ENCODE assay signal across 8 cellular contexts in the genomic region with DNA sequence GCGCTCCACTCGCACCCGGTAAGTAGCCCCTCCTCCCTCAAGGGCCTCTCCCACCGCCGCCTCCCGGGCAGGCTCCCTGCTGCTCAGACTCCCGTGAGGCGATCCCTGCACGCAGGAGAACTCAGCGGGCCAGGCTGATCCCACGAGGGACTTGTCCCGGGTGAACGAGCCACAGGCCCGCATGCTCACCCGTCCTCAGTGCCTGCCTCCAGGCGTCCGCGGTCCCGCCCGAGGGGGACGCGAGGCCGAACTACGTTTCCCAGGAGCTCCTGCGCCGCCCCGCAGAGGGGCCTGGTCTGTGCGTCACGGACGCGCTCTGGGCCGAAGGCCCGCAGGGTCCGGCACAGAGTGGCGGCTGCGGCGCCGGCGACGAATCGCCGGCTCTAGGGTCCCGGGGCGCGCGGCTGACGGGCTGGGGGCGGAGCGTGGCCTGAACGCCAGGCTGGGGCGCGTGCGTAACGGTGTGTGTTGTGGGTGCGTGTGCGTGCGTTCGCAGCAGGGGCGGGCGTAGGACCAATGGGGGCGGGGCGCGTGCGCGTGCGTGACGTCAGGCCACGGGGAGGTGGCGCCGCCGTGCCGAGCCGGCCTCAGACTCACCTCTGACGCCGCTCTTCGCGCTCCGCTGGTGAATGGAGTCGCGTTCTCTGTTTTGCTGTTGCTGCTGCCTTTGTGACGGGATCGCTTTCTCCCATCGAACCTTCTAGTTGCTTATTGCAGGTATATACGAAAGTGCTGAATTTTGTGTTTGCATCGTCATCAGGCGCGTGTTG. TPM values are rescaled to one million over a fixed set of nuclear protein-coding genes. Genes with fewer than 3 reads are reported as not detected.
A peak's percentile ranks its signal among the peaks of the same experiment; 100 is the strongest.
DNase-seq lines count a peak whose midpoint lies in the region; ATAC-seq and TF ChIP-seq lines count a peak whose summit lies in the region.

TSS of gene ZNF10 (plus strand) at position 590 of the 770 bp plus-strand sequence. CDS start 13,866 bp downstream, outside the sequence.
TSS of gene ZNF891 (minus strand) at position 237 of the 770 bp plus-strand sequence. CDS start 8,356 bp downstream, outside the sequence.

- H3K27me3 ChIP-seq in H9 (ENCODE audit: insufficient read depth, low read length) (no peaks in the 10 kb centered on the region), MG63 (no peaks in the 10 kb centered on the region), SJCRH30 (no peaks in the 10 kb centered on the region), gastroesophageal sphincter (no peaks in the 10 kb centered on the region), neutrophil (no peaks in the 10 kb centered on the region)

- H3K9me3 ChIP-seq in H9 (ENCODE audit: control insufficient read depth, low read depth, low read length): peaks cover 37% of the 10 kb centered on the region
- peaks cover 32% of the 10 kb centered on the region for H3K9me3 ChIP-seq in MG63
- peaks cover 29% of the 10 kb centered on the region for H3K9me3 ChIP-seq in SJCRH30 (replicated peaks)
- H3K9me3 ChIP-seq in gastroesophageal sphincter: peaks cover 0 to 70% (median 0%) of the 10 kb centered on the region in 3 donors
- peaks cover 21% of the 10 kb centered on the region for H3K9me3 ChIP-seq in neutrophil

- H3K4ac ChIP-seq in H9 (ENCODE audit: low read depth, low read length): no peak within 1 kb of the TSS

- H3K79me2 ChIP-seq in H9 (ENCODE audit: insufficient read depth, low read length): peaks cover 3% of the 10 kb centered on the region; the same call in 1 of the 2 replicates

- peak; percentile 92 for DNase-seq in G401 (ENCODE audit: low spot score)
- DNase-seq in H9: peak; percentile 98
- DNase-seq in MG63: peak; percentile 82
- peak; percentile 95 for DNase-seq in SJCRH30
- peak; percentile 97 for DNase-seq in activated naive CD4-positive, alpha-beta T cell treated with anti-CD3 and anti-CD28 coated beads for 36 hours
- DNase-seq in substantia nigra (lab: John Stamatoyannopoulos, UW): peak; percentile 63 to 98 (median 93)

- no peak within 1 kb of the TSS for H2BK20ac ChIP-seq in H9 (ENCODE audit: low read depth, low read length, poor library complexity, severe bottlenecking)

- H3K23ac ChIP-seq in H9 (ENCODE audit: insufficient read length, low read depth, low read length): no peak within 1 kb of the TSS

- no peaks in the 10 kb centered on the region for H3K79me1 ChIP-seq in H9 (ENCODE audit: insufficient read depth, low read depth, low read length, poor library complexity, severe bottlenecking)

- H2BK12ac ChIP-seq in H9 (ENCODE audit: insufficient read length, low read depth, low read length): no peak within 1 kb of the TSS

- H3K27ac ChIP-seq in H9 (ENCODE audit: insufficient read length, low read depth, low read length): peak within 1 kb of the TSS; percentile 73
- peak within 1 kb of the TSS; percentile 66 for H3K27ac ChIP-seq in SJCRH30
- H3K27ac ChIP-seq in gastroesophageal sphincter: peak within 1 kb of the TSS; percentile 85 to 99 (median 98)
- H3K27ac ChIP-seq in neutrophil: peak within 1 kb of the TSS; percentile 97
- H3K27ac ChIP-seq in substantia nigra (ENCODE audit: low read depth, low read length, poor library complexity, severe bottlenecking): peak within 1 kb of the TSS; percentile 96

- peak; percentile 68 for TF ChIP-seq EP300 in gastroesophageal sphincter (IDR thresholded peaks at IDR 0.05)

- H3T11ph ChIP-seq in H9 (ENCODE audit: low read length): peak within 1 kb of the TSS; percentile 48

- H3K4me1 ChIP-seq in H9 (ENCODE audit: insufficient read depth, low read length): no peaks in the 10 kb centered on the region
- no peaks in the 10 kb centered on the region for H3K4me1 ChIP-seq in SJCRH30
- H3K4me1 ChIP-seq in gastroesophageal sphincter: peaks cover 0 to 13% (median 0%) of the 10 kb centered on the region in 3 donors
- H3K4me1 ChIP-seq in neutrophil (ENCODE audit: control insufficient read depth in 1 of 2, insufficient read depth in 1 of 2, low read depth in 1 of 2, low read length in 1 of 2): peaks cover 14 to 22% of the 10 kb centered on the region in 2 experiments

- H4K5ac ChIP-seq in H9 (ENCODE audit: insufficient read length, low read depth, low read length): peak within 1 kb of the TSS; percentile 69

- no peak within 1 kb of the TSS for H4K91ac ChIP-seq in H9 (ENCODE audit: insufficient read length, low read depth, low read length)

- peak within 1 kb of the TSS; percentile 93 for H3K4me3 Mint-ChIP-seq in H9
- peak within 1 kb of the TSS; percentile 97 for H3K4me3 Mint-ChIP-seq in activated naive CD4-positive, alpha-beta T cell treated with anti-CD3 and anti-CD28 coated beads for 36 hours

- H2AFZ ChIP-seq in H9 (ENCODE audit: low read length): no peak within 1 kb of the TSS

- peaks cover 8 to 11% of the 10 kb centered on the region in 2 experiments for H3K4me1 Mint-ChIP-seq in H9
- H3K4me1 Mint-ChIP-seq in activated naive CD4-positive, alpha-beta T cell treated with anti-CD3 and anti-CD28 coated beads for 36 hours (ENCODE audit: low read depth): peaks cover 14% of the 10 kb centered on the region

- H3K23me2 ChIP-seq in H9 (ENCODE audit: insufficient read length, low read depth, low read length, poor library complexity, severe bottlenecking): peaks cover 4% of the 10 kb centered on the region

- peak; percentile 98 for ATAC-seq in gastroesophageal sphincter

- no peak within 1 kb of the TSS for H2BK15ac ChIP-seq in H9 (ENCODE audit: low read depth, low read length)

- H2BK5ac ChIP-seq in H9 (ENCODE audit: insufficient read length, low read length): no peak within 1 kb of the TSS

- H3K27me3 Mint-ChIP-seq in H9 (ENCODE audit: low read depth): no peaks in the 10 kb centered on the region; the same call in 1 of the 2 replicates
- no peaks in the 10 kb centered on the region for H3K27me3 Mint-ChIP-seq in activated naive CD4-positive, alpha-beta T cell treated with anti-CD3 and anti-CD28 coated beads for 36 hours (ENCODE audit: low read depth)

- CTCF ChIA-PET in activated naive CD4-positive, alpha-beta T cell treated with anti-CD3 and anti-CD28 coated beads for 36 hours (lab: Charles Lee): no interaction called here

- H3K4me3 ChIP-seq in MG63 (peak within 1 kb of the TSS; percentile 63), SJCRH30 (peak within 1 kb of the TSS; percentile 86), gastroesophageal sphincter (peak within 1 kb of the TSS; percentile 70 to 88), neutrophil (ENCODE audit: low read depth in 1 of 2, low read length in 1 of 2) (peak within 1 kb of the TSS; percentile 75 to 95)

- no peak within 1 kb of the TSS for H3K56ac ChIP-seq in H9 (ENCODE audit: insufficient read length, low read depth, low read length)

- peak within 1 kb of the TSS; percentile 89 for H3K14ac ChIP-seq in H9 (ENCODE audit: insufficient read depth, low read length)

- H2BK120ac ChIP-seq in H9 (ENCODE audit: low read depth, low read length, poor library complexity, severe bottlenecking): no peak within 1 kb of the TSS

- intact Hi-C loops in activated naive CD4-positive, alpha-beta T cell treated with anti-CD3 and anti-CD28 coated beads for 36 hours (cut with micrococcal nuclease): loop anchor here (1.0 kb wide), 9 partner anchors 50 to 443 kb away; partner anchors contain the start of genes CHFR, POLE, PXMP2 and ZNF140

- peak within 1 kb of the TSS; percentile 97 for H3K18ac ChIP-seq in H9 (ENCODE audit: insufficient read length, low read depth, low read length)

- no peak within 1 kb of the TSS for H4K8ac ChIP-seq in H9 (replicated peaks; ENCODE audit: insufficient read length, low read depth, low read length)

- peak; percentile 69 to 75 for TF ChIP-seq POLR2A in gastroesophageal sphincter (IDR thresholded peaks at IDR 0.05)

- in situ Hi-C loops in G401 (cut with HindIII; ENCODE audit: low sequenced_read_pairs): no loop called here

- H3K9me3 Mint-ChIP-seq in H9: peaks cover 60 to 82% of the 10 kb centered on the region in 2 experiments
- H3K9me3 Mint-ChIP-seq in activated naive CD4-positive, alpha-beta T cell treated with anti-CD3 and anti-CD28 coated beads for 36 hours: peaks cover 42% of the 10 kb centered on the region

- peak within 1 kb of the TSS; percentile 85 for H3K4me2 ChIP-seq in H9 (ENCODE audit: insufficient read depth, insufficient read length, low read length)

- peaks cover 3% of the 10 kb centered on the region; the same call in 1 of the 2 replicates for H3K36me3 ChIP-seq in MG63
- peaks cover 30% of the 10 kb centered on the region for H3K36me3 ChIP-seq in SJCRH30
- peaks cover 0 to 67% of the 10 kb centered on the region in 2 donors for H3K36me3 ChIP-seq in gastroesophageal sphincter
- no peaks in the 10 kb centered on the region for H3K36me3 ChIP-seq in neutrophil

- peak within 1 kb of the TSS; percentile 95 for H3K9ac ChIP-seq in H9 (ENCODE audit: extremely low read depth, insufficient read length, low read length)

- peak within 1 kb of the TSS; percentile 98 to 100 (median 99) for H3K27ac Mint-ChIP-seq in H9
- H3K27ac Mint-ChIP-seq in activated naive CD4-positive, alpha-beta T cell treated with anti-CD3 and anti-CD28 coated beads for 36 hours: peak within 1 kb of the TSS; percentile 97

- TF ChIP-seq CTCF in H9 (conservative IDR thresholded peaks at IDR 0.05): no peak
- peak in 2 of 4 experiments; percentile 6 to 23 for TF ChIP-seq CTCF in gastroesophageal sphincter (IDR thresholded peaks at IDR 0.05)
- peak; percentile 33 for TF ChIP-seq CTCF in neutrophil (IDR thresholded peaks at IDR 0.05)

- H4K20me1 ChIP-seq in H9 (ENCODE audit: control insufficient read depth, insufficient read depth, insufficient read length): no peaks in the 10 kb centered on the region

- WGBS in H9 (ENCODE audit: extremely low coverage, insufficient read length, low lambda C conversion rate): no CpG with 5 or more reads among the region's 87 CpGs
- 0% methylated on average over 2 to 13 of the region's 87 CpGs for WGBS in gastroesophageal sphincter (ENCODE audit: low coverage in 1 of 2), 2 donors

- H3K36me3 Mint-ChIP-seq in H9 (ENCODE audit: insufficient read depth in 1 of 3, low read depth in 3 of 3): peaks cover 66 to 80% (median 79%) of the 10 kb centered on the region in 3 experiments
- H3K36me3 Mint-ChIP-seq in activated naive CD4-positive, alpha-beta T cell treated with anti-CD3 and anti-CD28 coated beads for 36 hours (ENCODE audit: low read depth): peaks cover 71% of the 10 kb centered on the region

- H2AK5ac ChIP-seq in H9 (ENCODE audit: insufficient read length, low read length): no peak within 1 kb of the TSS

RNA-seq across cellular contexts. Expression of gene ZNF10, which starts in this region (rescaled TPM):
- total RNA-seq in G401 (2014; rRNA removed; shearing (Covaris generic)): 4.7 and 5.1 TPM in 2 replicates
- total RNA-seq in H9 (2021): 15.3 and 17.3 TPM in 2 replicates
- total RNA-seq in MG63 (2014; rRNA removed; shearing (Covaris generic); ENCODE audit: low replicate concordance): 0.43 and 18.2 TPM in 2 replicates
- 13.0 and 14.1 TPM in 2 replicates for total RNA-seq in SJCRH30 (2014; rRNA removed; shearing (Covaris generic))
- 1 to 10 TPM; 4.9 to 6.0 TPM for total RNA-seq in activated naive CD4-positive, alpha-beta T cell treated with anti-CD3 and anti-CD28 coated beads for 36 hours
- total RNA-seq in gastroesophageal sphincter: 10 to 100 TPM in 2 of 4 donors, 1 to 10 TPM in 2; 1.8 to 20.9 (median 11.1) TPM

RNA-seq across cellular contexts. Expression of gene ZNF891, which starts in this region (rescaled TPM):
- total RNA-seq in G401 (2014; rRNA removed; shearing (Covaris generic)): 1.4 and 1.6 TPM in 2 replicates
- total RNA-seq in H9 (2021) (1.7 and 2.1 TPM in 2 replicates), gastroesophageal sphincter (1 to 10 TPM; 2.5 to 5.1 (median 2.9) TPM)
- total RNA-seq in MG63 (2014; rRNA removed; shearing (Covaris generic); ENCODE audit: low replicate concordance): 0.10 TPM in 2 replicates
- total RNA-seq in SJCRH30 (2014; rRNA removed; shearing (Covaris generic)): 2.8 and 3.7 TPM in 2 replicates
- 1 to 10 TPM; 1.1 to 1.2 TPM for total RNA-seq in activated naive CD4-positive, alpha-beta T cell treated with anti-CD3 and anti-CD28 coated beads for 36 hours

Comparison
In these comparisons a context has a peak if more than half of its experiments do, and no peak if none do; other contexts are left out.
1. Peak in every context shown above with its lines: DNase-seq, ATAC-seq, H3K4me3 ChIP-seq and H3K27ac ChIP-seq.